Comparison of ENCODE assay signal across 1 cellular context in the genomic region with DNA sequence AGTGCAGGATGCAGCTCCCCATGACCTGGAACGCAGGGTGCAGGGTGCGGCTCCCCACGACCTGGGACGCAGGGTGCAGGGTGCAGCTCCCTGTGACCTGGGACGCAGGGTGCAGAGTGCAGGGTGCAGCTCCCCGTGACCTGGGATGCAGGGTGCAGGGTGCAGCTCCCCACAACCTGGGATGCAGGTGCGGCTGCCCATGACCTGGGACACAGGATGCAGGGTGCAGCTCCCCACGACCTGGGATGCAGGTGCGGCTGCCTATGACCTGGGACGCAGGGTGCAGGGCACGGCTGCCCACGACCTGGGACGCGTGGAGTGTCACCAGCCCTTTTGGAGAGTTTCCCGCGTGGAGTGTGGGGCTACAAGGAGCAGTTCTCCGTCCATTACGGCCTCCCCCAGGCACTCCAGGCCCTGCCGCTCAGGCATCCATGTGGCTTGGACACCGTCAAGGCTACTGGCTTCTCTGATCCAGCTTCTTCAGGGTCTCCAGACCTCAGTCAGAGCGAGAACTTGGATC.
TF ChIP-seq lines count a peak whose summit lies in the region.

No MANE protein-coding gene starts in this region.

TF ChIP-seq in HepG2, 621 proteins besides CTCF, POLR2A, EP300 and RAD21:
- TF ChIP-seq XBP1 (CRISPR knock-in tag; IDR thresholded peaks at IDR 0.05) (no peak), ZNF598 (CRISPR knock-in tag; IDR thresholded peaks at IDR 0.05; ENCODE audit: borderline replicate concordance) (no peak), ZKSCAN5 (CRISPR knock-in tag; IDR thresholded peaks at IDR 0.05) (no peak), MEIS2 (CRISPR knock-in tag; IDR thresholded peaks at IDR 0.05) (no peak)
- TF ChIP-seq, protein P1, sequence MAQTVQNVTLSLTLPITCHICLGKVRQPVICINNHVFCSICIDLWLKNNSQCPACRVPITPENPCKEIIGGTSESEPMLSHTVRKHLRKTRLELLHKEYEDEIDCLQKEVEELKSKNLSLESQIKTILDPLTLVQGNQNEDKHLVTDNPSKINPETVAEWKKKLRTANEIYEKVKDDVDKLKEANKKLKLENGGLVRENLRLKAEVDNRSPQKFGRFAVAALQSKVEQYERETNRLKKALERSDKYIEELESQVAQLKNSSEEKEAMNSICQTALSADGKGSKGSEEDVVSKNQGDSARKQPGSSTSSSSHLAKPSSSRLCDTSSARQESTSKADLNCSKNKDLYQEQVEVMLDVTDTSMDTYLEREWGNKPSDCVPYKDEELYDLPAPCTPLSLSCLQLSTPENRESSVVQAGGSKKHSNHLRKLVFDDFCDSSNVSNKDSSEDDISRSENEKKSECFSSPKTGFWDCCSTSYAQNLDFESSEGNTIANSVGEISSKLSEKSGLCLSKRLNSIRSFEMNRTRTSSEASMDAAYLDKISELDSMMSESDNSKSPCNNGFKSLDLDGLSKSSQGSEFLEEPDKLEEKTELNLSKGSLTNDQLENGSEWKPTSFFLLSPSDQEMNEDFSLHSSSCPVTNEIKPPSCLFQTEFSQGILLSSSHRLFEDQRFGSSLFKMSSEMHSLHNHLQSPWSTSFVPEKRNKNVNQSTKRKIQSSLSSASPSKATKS (CRISPR knock-in tag; IDR thresholded peaks at IDR 0.05), result no peak
- TF ChIP-seq, protein P2, sequence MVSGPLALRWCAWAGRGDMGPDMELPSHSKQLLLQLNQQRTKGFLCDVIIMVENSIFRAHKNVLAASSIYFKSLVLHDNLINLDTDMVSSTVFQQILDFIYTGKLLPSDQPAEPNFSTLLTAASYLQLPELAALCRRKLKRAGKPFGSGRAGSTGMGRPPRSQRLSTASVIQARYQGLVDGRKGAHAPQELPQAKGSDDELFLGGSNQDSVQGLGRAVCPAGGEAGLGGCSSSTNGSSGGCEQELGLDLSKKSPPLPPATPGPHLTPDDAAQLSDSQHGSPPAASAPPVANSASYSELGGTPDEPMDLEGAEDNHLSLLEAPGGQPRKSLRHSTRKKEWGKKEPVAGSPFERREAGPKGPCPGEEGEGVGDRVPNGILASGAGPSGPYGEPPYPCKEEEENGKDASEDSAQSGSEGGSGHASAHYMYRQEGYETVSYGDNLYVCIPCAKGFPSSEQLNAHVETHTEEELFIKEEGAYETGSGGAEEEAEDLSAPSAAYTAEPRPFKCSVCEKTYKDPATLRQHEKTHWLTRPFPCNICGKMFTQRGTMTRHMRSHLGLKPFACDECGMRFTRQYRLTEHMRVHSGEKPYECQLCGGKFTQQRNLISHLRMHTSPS (CRISPR knock-in tag; IDR thresholded peaks at IDR 0.05; ENCODE audit: low read depth), result no peak
TF ChIP-seq in HepG2: peak in this region for 0.
